11 cellular contexts compared by ENCODE assay signal in the genomic region with DNA sequence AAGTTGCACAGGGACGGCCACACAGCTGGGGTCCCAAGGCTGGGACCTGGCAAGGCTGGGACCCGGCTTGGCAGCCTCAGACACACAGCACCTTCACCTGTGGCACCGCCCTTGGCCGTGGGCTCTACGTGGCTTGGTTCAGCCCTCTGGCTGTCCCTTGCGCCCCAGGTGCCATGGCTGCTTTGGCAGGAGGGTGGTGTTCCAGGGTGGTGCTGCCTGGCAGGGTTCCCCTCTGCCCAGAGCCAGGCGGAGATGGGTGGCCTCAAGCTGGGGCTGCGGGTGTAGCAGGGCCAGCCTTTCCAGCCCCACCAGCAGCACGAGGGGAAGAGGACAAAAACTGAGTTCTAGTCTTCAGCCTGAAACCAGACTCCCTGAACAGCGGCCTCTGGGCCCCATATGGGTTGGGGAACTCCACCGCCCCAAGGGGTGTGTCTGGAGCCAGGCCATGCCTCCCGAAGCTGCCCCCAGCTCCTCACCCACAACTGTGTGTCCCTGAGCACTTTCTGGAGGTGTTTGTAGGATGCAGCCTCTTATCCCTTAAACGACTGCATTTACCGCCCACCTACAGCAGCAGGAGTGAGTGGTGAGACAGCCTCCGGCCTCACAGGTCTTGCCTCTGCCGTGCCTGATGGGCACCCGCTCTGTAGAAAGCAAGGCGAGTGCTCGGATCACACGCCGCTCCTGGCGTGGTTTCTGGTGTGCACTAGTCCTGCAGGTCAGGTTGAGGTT.
DNase-seq lines count a peak whose midpoint lies in the region; ATAC-seq and TF ChIP-seq lines count a peak whose summit lies in the region.
"Had no signal": no experiment of that assay in that cellular context is flagged by ENCODE, and none has a peak within 500 bp of the region (broad histone marks: within the 10 kb centered on the region; RNA-seq: fewer than 3 reads in every experiment).

No MANE protein-coding gene starts in this region.

- peak overlapping the region; percentile 75 for H3K27ac Mint-ChIP-seq in T-helper 2 cell treated with Interferon-gamma antibody and Interleukin-4, amounts not matched to agents 5 μg/mL and 100 μg/mL, for 36 hours
- peak overlapping the region; percentile 99 for H3K27ac Mint-ChIP-seq in CD4-positive, CD25-positive, alpha-beta regulatory T cell
- H3K27ac Mint-ChIP-seq in activated naive CD8-positive, alpha-beta T cell treated with anti-CD3 and anti-CD28 coated beads, Interleukin-2, amount 10 ng/mL, durations not matched to agents 7 days and 5 days = peak overlapping the region; percentile 95
- H3K27ac Mint-ChIP-seq: GM23338 had no signal

- H3K36me3 Mint-ChIP-seq in T-helper 2 cell treated with Interferon-gamma antibody and Interleukin-4, amounts not matched to agents 5 μg/mL and 100 μg/mL, for 36 hours (ENCODE audit: low read depth) = no peaks in the 10 kb centered on the region
- peaks cover 9% of the 10 kb centered on the region for H3K36me3 Mint-ChIP-seq in CD4-positive, CD25-positive, alpha-beta regulatory T cell
- H3K36me3 Mint-ChIP-seq in activated naive CD8-positive, alpha-beta T cell treated with anti-CD3 and anti-CD28 coated beads, Interleukin-2, amount 10 ng/mL, durations not matched to agents 7 days and 5 days = no peaks in the 10 kb centered on the region

- POLR2A ChIA-PET in activated naive CD8-positive, alpha-beta T cell treated with anti-CD3 and anti-CD28 coated beads, Interleukin-2, amount 10 ng/mL, durations not matched to agents 7 days and 5 days (lab: Charles Lee) = interaction anchor here (0.6 to 3.3 kb wide), 7 partner anchors 7 to 62 kb away, joined by 3 to 36 read pairs (median 3); no protein-coding TSS in a partner anchor

- no peak for TF ChIP-seq CTCF in neutrophil (IDR thresholded peaks at IDR 0.05)

- H3K27me3 ChIP-seq in CD4-positive, CD25-positive, alpha-beta regulatory T cell (ENCODE audit: control insufficient read depth, insufficient read depth, low read length) = no peaks in the 10 kb centered on the region
- H3K27me3 ChIP-seq in neutrophil = no peaks in the 10 kb centered on the region

- H3K4me3 Mint-ChIP-seq in T-helper 2 cell treated with Interferon-gamma antibody and Interleukin-4, amounts not matched to agents 5 μg/mL and 100 μg/mL, for 36 hours = no peak overlapping the region
- peak overlapping the region in 3 of 4 donors; percentile 82 to 85 (median 82) for H3K4me3 Mint-ChIP-seq in CD4-positive, CD25-positive, alpha-beta regulatory T cell
- H3K4me3 Mint-ChIP-seq in activated naive CD8-positive, alpha-beta T cell treated with anti-CD3 and anti-CD28 coated beads, Interleukin-2, amount 10 ng/mL, durations not matched to agents 7 days and 5 days = peak overlapping the region; percentile 72
- H3K4me3 Mint-ChIP-seq: GM23338 had no signal

- peak overlapping the region; percentile 77 for H3K27ac ChIP-seq in CD4-positive, CD25-positive, alpha-beta regulatory T cell (ENCODE audit: insufficient read depth, low read length, poor library complexity, severe bottlenecking)
- peak overlapping the region; percentile 96 for H3K27ac ChIP-seq in neutrophil

- no peak overlapping the region for H3K4me3 ChIP-seq in CD4-positive, CD25-positive, alpha-beta regulatory T cell (ENCODE audit: low read depth, low read length)
- H3K4me3 ChIP-seq in neutrophil (ENCODE audit: low read depth in 1 of 2, low read length in 1 of 2) = peak overlapping the region; percentile 40 to 54
- H3K4me3 ChIP-seq: GM23338 had no signal

- no peaks in the 10 kb centered on the region for H3K36me3 ChIP-seq in CD4-positive, CD25-positive, alpha-beta regulatory T cell (ENCODE audit: control insufficient read depth, insufficient read depth, low read length)
- no peaks in the 10 kb centered on the region for H3K36me3 ChIP-seq in neutrophil

- ATAC-seq in CD4-positive, CD25-positive, alpha-beta regulatory T cell (ENCODE audit: low read depth in 2 of 2) = peak in 1 of 2 donors; percentile 35
- ATAC-seq in activated naive CD8-positive, alpha-beta T cell treated with anti-CD3 and anti-CD28 coated beads, Interleukin-2, amount 10 ng/mL, durations not matched to agents 7 days and 5 days (ENCODE audit: low read depth) = peak; percentile 21
- ATAC-seq in GM21737 (IDR thresholded peaks at IDR 0.05; ENCODE audit: unreplicated experiment) (no peak), HG02763 (IDR thresholded peaks at IDR 0.05; ENCODE audit: unreplicated experiment) (no peak)

- H3K9me3 ChIP-seq in CD4-positive, CD25-positive, alpha-beta regulatory T cell (ENCODE audit: control insufficient read depth in 2 of 2, low read length in 2 of 2) = peaks cover 0 to 4% of the 10 kb centered on the region in 2 experiments
- H3K9me3 ChIP-seq in neutrophil = no peaks in the 10 kb centered on the region

- peaks cover 13% of the 10 kb centered on the region for H3K4me1 Mint-ChIP-seq in T-helper 2 cell treated with Interferon-gamma antibody and Interleukin-4, amounts not matched to agents 5 μg/mL and 100 μg/mL, for 36 hours (ENCODE audit: low read depth)
- H3K4me1 Mint-ChIP-seq in CD4-positive, CD25-positive, alpha-beta regulatory T cell = peaks cover 7 to 40% (median 20%) of the 10 kb centered on the region in 4 donors
- peaks cover 21% of the 10 kb centered on the region for H3K4me1 Mint-ChIP-seq in activated naive CD8-positive, alpha-beta T cell treated with anti-CD3 and anti-CD28 coated beads, Interleukin-2, amount 10 ng/mL, durations not matched to agents 7 days and 5 days

- peaks cover 30% of the 10 kb centered on the region for H3K4me1 ChIP-seq in CD4-positive, CD25-positive, alpha-beta regulatory T cell (ENCODE audit: control insufficient read depth, insufficient read depth, low read length, poor library complexity, severe bottlenecking)
- H3K4me1 ChIP-seq in neutrophil (ENCODE audit: control insufficient read depth in 1 of 2, insufficient read depth in 1 of 2, low read depth in 1 of 2, low read length in 1 of 2) = peaks cover 56 to 57% of the 10 kb centered on the region in 2 experiments

- no peak for DNase-seq in T-helper 2 cell treated with Interferon-gamma antibody and Interleukin-4, amounts not matched to agents 5 μg/mL and 100 μg/mL, for 36 hours (ENCODE audit: low spot score)
- no peak for DNase-seq in T-helper 2 cell
- no peak for DNase-seq in CD4-positive, CD25-positive, alpha-beta regulatory T cell
- DNase-seq in activated naive CD8-positive, alpha-beta T cell treated with anti-CD3 and anti-CD28 coated beads, Interleukin-2, amount 10 ng/mL, durations not matched to agents 7 days and 5 days = no peak
- DNase-seq in NCI-H69 (lab: John Stamatoyannopoulos, UW) = no peak
- DNase-seq: NCI-H1092, NCI-H345 had no signal

- no peaks in the 10 kb centered on the region for H3K27me3 Mint-ChIP-seq in T-helper 2 cell treated with Interferon-gamma antibody and Interleukin-4, amounts not matched to agents 5 μg/mL and 100 μg/mL, for 36 hours (ENCODE audit: low read depth)
- H3K27me3 Mint-ChIP-seq in CD4-positive, CD25-positive, alpha-beta regulatory T cell = no peaks in the 10 kb centered on the region
- H3K27me3 Mint-ChIP-seq in activated naive CD8-positive, alpha-beta T cell treated with anti-CD3 and anti-CD28 coated beads, Interleukin-2, amount 10 ng/mL, durations not matched to agents 7 days and 5 days = no peaks in the 10 kb centered on the region

- no peaks in the 10 kb centered on the region for H3K9me3 Mint-ChIP-seq in T-helper 2 cell treated with Interferon-gamma antibody and Interleukin-4, amounts not matched to agents 5 μg/mL and 100 μg/mL, for 36 hours
- peaks cover 0 to 2% (median 0%) of the 10 kb centered on the region in 7 donors for H3K9me3 Mint-ChIP-seq in CD4-positive, CD25-positive, alpha-beta regulatory T cell
- H3K9me3 Mint-ChIP-seq in activated naive CD8-positive, alpha-beta T cell treated with anti-CD3 and anti-CD28 coated beads, Interleukin-2, amount 10 ng/mL, durations not matched to agents 7 days and 5 days = no peaks in the 10 kb centered on the region
- H3K9me3 Mint-ChIP-seq: GM23338 had no signal
